23 cellular contexts compared by ENCODE assay signal in the genomic region with DNA sequence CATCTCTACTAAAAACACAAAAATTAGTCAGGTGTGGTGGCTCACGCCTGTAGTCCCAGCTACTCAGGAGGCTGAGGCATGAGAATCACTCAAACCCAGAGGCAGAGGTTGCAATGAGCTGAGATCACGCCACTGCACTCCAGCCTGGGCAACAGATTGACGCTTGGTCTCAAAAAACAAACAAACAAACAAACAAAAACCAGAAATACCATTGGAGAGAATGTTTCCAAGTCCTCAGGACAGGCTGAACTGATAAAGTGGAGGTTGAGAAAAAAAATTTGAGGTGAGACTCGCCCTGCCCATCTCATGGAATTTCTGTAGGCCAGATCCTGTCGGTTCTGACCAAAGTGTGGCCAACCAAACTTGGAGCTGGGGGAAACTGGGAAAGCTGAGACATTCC.
"Had no signal": no experiment of that assay in that cellular context is flagged by ENCODE, and none has a peak within 500 bp of the region (broad histone marks: within the 10 kb centered on the region; RNA-seq: fewer than 3 reads in every experiment).

No MANE protein-coding gene starts in this region.

- H3K4me3 Mint-ChIP-seq: dendritic cell treated with granulocyte-macrophage colony-stimulating factor and Interleukin-4, amounts not matched to agents 40 ng/mL and 50 ng/mL, for 4 days; effector memory CD8-positive, alpha-beta T cell; endodermal cell had no signal

- H3K4me1 Mint-ChIP-seq: endodermal cell had no signal

- H3K4me1 ChIP-seq: colonic mucosa, esophagus squamous epithelium, foreskin keratinocyte, gastroesophageal sphincter had no signal

- H3K27me3 ChIP-seq: colonic mucosa, esophagus muscularis mucosa, esophagus squamous epithelium, foreskin keratinocyte, gastrocnemius medialis, gastroesophageal sphincter, heart left ventricle had no signal

- H3K9me3 ChIP-seq: colonic mucosa, esophagus muscularis mucosa, esophagus squamous epithelium, gastrocnemius medialis, gastroesophageal sphincter, heart left ventricle had no signal

- H3K36me3 ChIP-seq: colonic mucosa, esophagus muscularis mucosa, esophagus squamous epithelium, gastrocnemius medialis, gastroesophageal sphincter, heart left ventricle had no signal

- H3K27ac ChIP-seq: colonic mucosa, coronary artery, dorsolateral prefrontal cortex, epithelial cell of prostate, esophagus muscularis mucosa, esophagus squamous epithelium, foreskin keratinocyte, gastrocnemius medialis, gastroesophageal sphincter, heart left ventricle had no signal

- H3K4me3 ChIP-seq: colonic mucosa, coronary artery, dorsolateral prefrontal cortex, esophagus muscularis mucosa, esophagus squamous epithelium, gastrocnemius medialis, gastroesophageal sphincter, heart left ventricle had no signal

- DNase-seq: colonic mucosa; cortex of kidney; dermis blood vessel endothelial cell; dorsolateral prefrontal cortex; effector CD4-positive, alpha-beta T cell; effector CD8-positive, alpha-beta T cell; effector memory CD4-positive, alpha-beta T cell; effector memory CD8-positive, alpha-beta T cell; endodermal cell; erythroblast; esophagus squamous epithelium; foreskin fibroblast; foreskin keratinocyte; foreskin melanocyte; gastrocnemius medialis; head of caudate nucleus; heart left ventricle had no signal

- H3K9me3 Mint-ChIP-seq: dendritic cell treated with granulocyte-macrophage colony-stimulating factor and Interleukin-4, amounts not matched to agents 40 ng/mL and 50 ng/mL, for 4 days; effector memory CD8-positive, alpha-beta T cell had no signal

- ATAC-seq: effector memory CD8-positive, alpha-beta T cell; esophagus mucosa; foreskin keratinocyte; gastrocnemius medialis; gastroesophageal sphincter; heart left ventricle had no signal

- H3K27ac Mint-ChIP-seq: dendritic cell treated with granulocyte-macrophage colony-stimulating factor and Interleukin-4, amounts not matched to agents 40 ng/mL and 50 ng/mL, for 4 days; effector memory CD8-positive, alpha-beta T cell; endodermal cell had no signal

- H3K27me3 Mint-ChIP-seq: dendritic cell treated with granulocyte-macrophage colony-stimulating factor and Interleukin-4, amounts not matched to agents 40 ng/mL and 50 ng/mL, for 4 days had no signal
